25 cellular contexts compared by ENCODE assay signal in the genomic region with DNA sequence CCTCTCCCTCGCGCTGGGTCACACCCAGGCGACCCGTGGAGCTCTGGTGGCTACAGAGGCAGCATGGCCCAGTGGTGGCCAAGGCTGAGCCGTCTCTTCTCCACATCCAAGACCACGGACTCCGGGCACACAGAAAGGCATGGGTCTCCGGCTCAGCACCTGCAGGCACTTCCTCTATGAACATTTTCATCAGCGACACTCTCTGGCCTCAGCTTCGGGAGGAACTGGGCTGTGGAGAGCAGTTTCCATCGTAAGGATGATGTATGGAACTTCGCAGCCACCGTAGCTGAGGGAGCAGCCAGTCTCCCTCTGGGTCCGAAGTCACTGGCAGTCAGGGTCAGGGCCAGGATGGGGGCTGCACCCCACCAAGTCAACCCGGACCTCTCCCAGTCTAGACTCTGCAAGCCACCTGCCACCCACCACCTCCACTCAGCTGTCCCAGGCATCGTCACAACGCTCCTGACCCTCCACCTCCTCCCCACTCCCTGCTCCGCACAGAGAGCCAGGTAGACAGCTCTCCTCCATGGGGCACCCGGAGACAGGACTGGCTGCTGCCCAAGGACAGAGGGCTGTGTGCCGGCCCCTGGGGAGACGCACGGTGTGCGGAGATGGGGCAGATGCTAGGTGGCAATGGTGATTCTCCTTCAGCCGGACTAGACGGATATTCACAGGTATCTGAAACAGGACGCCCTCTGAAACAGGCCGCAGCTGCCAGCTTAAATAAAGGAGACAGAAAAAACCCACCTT. TPM values are rescaled to one million over a fixed set of nuclear protein-coding genes. Genes with fewer than 3 reads are reported as not detected.
"Had no signal": no experiment of that assay in that cellular context is flagged by ENCODE, and none has a peak within 500 bp of the region (broad histone marks: within the 10 kb centered on the region; RNA-seq: fewer than 3 reads in every experiment).

No MANE protein-coding gene starts in this region.

- H3K27ac ChIP-seq: coronary artery, heart left ventricle, pancreas had no signal

- H3K4me3 Mint-ChIP-seq: natural killer cell, neural crest cell, type B pancreatic cell had no signal

- H3K27ac Mint-ChIP-seq: natural killer cell, progenitor cell of endocrine pancreas, type B pancreatic cell had no signal

- DNase-seq: effector CD4-positive, alpha-beta T cell; heart left ventricle; hippocampal formation; mammary epithelial cell; mucosa of descending colon; natural killer cell; nucleus accumbens; small intestine; stimulated activated CD4-positive, alpha-beta T cell treated with anti-CD3 and anti-CD28 coated beads, Interleukin-12 subunit alpha, Interleukin-12 subunit beta, amount 100 ng/mL, for 4 hours; stimulated activated naive CD4-positive, alpha-beta T cell had no signal

- H3K9me3 ChIP-seq: heart left ventricle, mucosa of descending colon, pancreas had no signal

- H3K9me3 Mint-ChIP-seq: natural killer cell, neural crest cell, type B pancreatic cell had no signal

- H3K36me3 ChIP-seq: pancreas had no signal

- H3K27me3 Mint-ChIP-seq: progenitor cell of endocrine pancreas, type B pancreatic cell had no signal

- H3K4me3 ChIP-seq: coronary artery, heart left ventricle, mucosa of descending colon, pancreas had no signal

- ATAC-seq: esophagus mucosa, heart left ventricle, left lobe of liver, mucosa of descending colon, natural killer cell, pancreas, right cardiac atrium had no signal

- FAIRE-seq: endometrium, frontal cortex, islet of Langerhans, pancreas, small intestine, urothelium cell line had no signal

- H3K36me3 Mint-ChIP-seq: natural killer cell had no signal

- H3K27me3 ChIP-seq: heart left ventricle, pancreas had no signal

RNA-seq across cellular contexts. Expression of gene LHX3, which starts 31.0 kb away (rescaled TPM):
- total RNA-seq: dermis microvascular lymphatic vessel endothelial cell, fibroblast of lung, frontal cortex, glomerular endothelial cell, heart left ventricle, left lobe of liver, mammary epithelial cell, mucosa of descending colon, pancreas, progenitor cell of endocrine pancreas, right cardiac atrium had no signal
- polyA plus RNA-seq: fibroblast of lung, heart left ventricle, mammary epithelial cell, pancreas, right cardiac atrium, small intestine had no signal
